8 cellular contexts compared by ENCODE assay signal in the genomic region with DNA sequence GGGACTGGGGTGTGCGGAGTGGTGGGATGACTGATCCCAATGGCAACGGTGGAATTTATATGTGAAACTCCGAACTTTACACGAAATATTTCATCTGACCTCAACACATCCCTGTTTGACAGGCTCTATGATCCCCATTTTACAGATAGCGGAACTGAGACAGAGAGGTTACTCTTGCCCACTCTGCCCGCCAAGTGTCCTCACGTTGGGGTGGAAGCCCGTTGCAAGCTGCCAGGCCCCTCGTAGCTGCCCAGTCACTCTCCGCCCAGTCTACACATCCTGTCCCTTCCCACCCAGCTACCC. TPM values are rescaled to one million over a fixed set of nuclear protein-coding genes. Genes with fewer than 3 reads are reported as not detected.
DNase-seq lines count a peak whose midpoint lies in the region; ATAC-seq and TF ChIP-seq lines count a peak whose summit lies in the region.

No MANE protein-coding gene starts in this region.

- intact Hi-C loops in aorta (cut with DNase I) = no loop called here

- CTCF ChIA-PET in BJ (lab: Yijun Ruan, JAX) = interaction anchor here (1.2 to 1.6 kb wide), 3 partner anchors 47 to 61 kb away, joined by 3 to 6 read pairs (median 4); no protein-coding TSS in a partner anchor
- CTCF ChIA-PET in GM10248 (lab: Yijun Ruan, JAX) = interaction anchor here (0.9 to 1.7 kb wide), 14 partner anchors 23 to 259 kb away, joined by 3 to 12 read pairs (median 4); no protein-coding TSS in a partner anchor

- H3K9me3 Mint-ChIP-seq in IgD-negative memory B cell = no peaks in the 10 kb centered on the region
- H3K9me3 Mint-ChIP-seq in natural killer cell treated with Interleukin-12 subunit alpha and Interleukin-12 subunit beta and Interleukin-15 and Interleukin-18, amount 100 ng/mL, for 72 hours = no peaks in the 10 kb centered on the region

- H3K36me3 ChIP-seq in BJ (ENCODE audit: control insufficient read depth, insufficient read depth, low read length) (no peaks in the 10 kb centered on the region), aorta (ENCODE audit: control insufficient read depth in 1 of 2, insufficient read depth in 2 of 2, low read length in 1 of 2) (no peaks in the 10 kb centered on the region)

- H3K4me1 ChIP-seq in aorta (ENCODE audit: control insufficient read depth in 1 of 2, insufficient read depth in 2 of 2, low read length in 2 of 2) = no peaks in the 10 kb centered on the region

- H3K9me3 ChIP-seq in aorta (ENCODE audit: control insufficient read depth, low read length) = no peaks in the 10 kb centered on the region

- POLR2A ChIA-PET in BJ (lab: Charles Lee) (interaction anchor here (1.0 kb wide), 1 partner anchor 47 kb away, joined by 4 read pairs; no protein-coding TSS in a partner anchor), GM10248 (lab: Yijun Ruan, JAX) (interaction anchor here (0.7 to 1.5 kb wide), 6 partner anchors 28 to 49 kb away, joined by 4 to 6 read pairs (median 4); a partner anchor contains a TSS)

- DNase-seq in BJ (ENCODE audit: low read depth) (no peak), coronary artery (ENCODE audit: low spot score) (no peak), GM10248 (ENCODE audit: extremely low spot score) (no peak), retina (no peak), aorta (no peak), pons (ENCODE audit: low spot score) (no peak)
- DNase-seq in natural killer cell treated with Interleukin-12 subunit alpha and Interleukin-12 subunit beta and Interleukin-15 and Interleukin-18, amount 100 ng/mL, for 72 hours (ENCODE audit: low spot score) = no peak

- no peaks in the 10 kb centered on the region for H3K27me3 ChIP-seq in BJ (ENCODE audit: control insufficient read depth, insufficient read depth, low read length)
- H3K27me3 ChIP-seq in aorta (ENCODE audit: control insufficient read depth in 1 of 2, insufficient read depth in 2 of 2, low read length in 1 of 2) = no peaks in the 10 kb centered on the region

- 70 to 74% methylated on average over 10 of the region's 10 CpGs for WGBS in aorta, 2 donors

- peaks cover 2% of the 10 kb centered on the region for H3K36me3 Mint-ChIP-seq in IgD-negative memory B cell
- no peaks in the 10 kb centered on the region for H3K36me3 Mint-ChIP-seq in natural killer cell treated with Interleukin-12 subunit alpha and Interleukin-12 subunit beta and Interleukin-15 and Interleukin-18, amount 100 ng/mL, for 72 hours

- peak overlapping the region; percentile 56 for H3K4me3 ChIP-seq in BJ (ENCODE audit: low read depth, low read length)
- peak overlapping the region; percentile 77 for H3K4me3 ChIP-seq in coronary artery
- H3K4me3 ChIP-seq in aorta (ENCODE audit: low read length in 2 of 2) = no peak overlapping the region

- peak overlapping the region; percentile 91 to 99 (median 94) for H3K4me3 Mint-ChIP-seq in IgD-negative memory B cell
- H3K4me3 Mint-ChIP-seq in natural killer cell treated with Interleukin-12 subunit alpha and Interleukin-12 subunit beta and Interleukin-15 and Interleukin-18, amount 100 ng/mL, for 72 hours = peak overlapping the region; percentile 84

- no peak for TF ChIP-seq CTCF in BJ (IDR thresholded peaks at IDR 0.05; ENCODE audit: insufficient read depth, low read depth, low read length)
- TF ChIP-seq CTCF in coronary artery (IDR thresholded peaks at IDR 0.05) = no peak
- TF ChIP-seq CTCF in GM10248 (IDR thresholded peaks at IDR 0.05; ENCODE audit: control extremely low read depth, extremely low read depth, low read depth, missing control alignments) = no peak

- H3K27me3 Mint-ChIP-seq in IgD-negative memory B cell = no peaks in the 10 kb centered on the region
- no peaks in the 10 kb centered on the region for H3K27me3 Mint-ChIP-seq in natural killer cell treated with Interleukin-12 subunit alpha and Interleukin-12 subunit beta and Interleukin-15 and Interleukin-18, amount 100 ng/mL, for 72 hours

- H3K4me1 Mint-ChIP-seq in IgD-negative memory B cell = peaks cover 16 to 41% (median 33%) of the 10 kb centered on the region in 3 donors
- H3K4me1 Mint-ChIP-seq in natural killer cell treated with Interleukin-12 subunit alpha and Interleukin-12 subunit beta and Interleukin-15 and Interleukin-18, amount 100 ng/mL, for 72 hours (ENCODE audit: low read depth in 2 of 2) = peaks cover 44 to 50% of the 10 kb centered on the region in 2 donors

- ATAC-seq in natural killer cell treated with Interleukin-12 subunit alpha and Interleukin-12 subunit beta and Interleukin-15 and Interleukin-18, amount 100 ng/mL, for 72 hours = no peak
- no peak for ATAC-seq in aorta (ENCODE audit: low FRiP score)

- H3K27ac ChIP-seq in coronary artery (no peak overlapping the region), aorta (ENCODE audit: low read depth in 1 of 2, low read length in 2 of 2) (no peak overlapping the region)

- H3K27ac Mint-ChIP-seq in IgD-negative memory B cell = peak overlapping the region; percentile 81 to 97 (median 84)
- peak overlapping the region; percentile 38 to 91 for H3K27ac Mint-ChIP-seq in natural killer cell treated with Interleukin-12 subunit alpha and Interleukin-12 subunit beta and Interleukin-15 and Interleukin-18, amount 100 ng/mL, for 72 hours

RNA-seq across cellular contexts. Expression of a gene that starts 0.4 kb away (rescaled TPM):
- polyA plus RNA-seq in BJ (2011; rRNA removed) (2.6 and 6.5 TPM in 2 replicates), IgD-negative memory B cell (4.9 TPM), aorta (1 to 10 TPM in 1 of 2 donors, under 1 TPM in 1; 0.38 to 1.1 TPM)
- 0.98 and 1.8 TPM in 2 replicates for polyA minus RNA-seq in BJ (2011; rRNA and poly(A)+ RNA removed)
- 10 to 100 TPM; 21.3 to 29.1 TPM for total RNA-seq in natural killer cell treated with Interleukin-12 subunit alpha and Interleukin-12 subunit beta and Interleukin-15 and Interleukin-18, amount 100 ng/mL, for 72 hours
- 1 to 10 TPM; 1.8 to 3.1 TPM for total RNA-seq in aorta

RNA-seq across cellular contexts. Expression of a gene that starts 48.9 kb away (rescaled TPM):
- polyA plus RNA-seq in BJ (2011; rRNA removed) (139 and 249 TPM in 2 replicates), IgD-negative memory B cell (708 TPM), aorta (100 to 1,000 TPM; 345 to 392 TPM)
- 44.4 and 59.1 TPM in 2 replicates for polyA minus RNA-seq in BJ (2011; rRNA and poly(A)+ RNA removed)
- 1,000 to 10,000 TPM in 1 of 2 donors, 100 to 1,000 TPM in 1; 824 to 1,096 TPM for total RNA-seq in natural killer cell treated with Interleukin-12 subunit alpha and Interleukin-12 subunit beta and Interleukin-15 and Interleukin-18, amount 100 ng/mL, for 72 hours
- 100 to 1,000 TPM; 332 to 354 TPM for total RNA-seq in aorta

RNA-seq across cellular contexts. Expression of a gene that starts 49.9 kb away (rescaled TPM):
- 37.0 and 93.8 TPM in 2 replicates for polyA plus RNA-seq in BJ (2011; rRNA removed)
- 12.4 and 14.0 TPM in 2 replicates for polyA minus RNA-seq in BJ (2011; rRNA and poly(A)+ RNA removed)
- polyA plus RNA-seq in IgD-negative memory B cell = 68.7 TPM
- 100 to 1,000 TPM; 184 to 218 TPM for total RNA-seq in natural killer cell treated with Interleukin-12 subunit alpha and Interleukin-12 subunit beta and Interleukin-15 and Interleukin-18, amount 100 ng/mL, for 72 hours
- total RNA-seq in aorta = 10 to 100 TPM; 74.8 to 86.6 TPM
- polyA plus RNA-seq in aorta = 100 to 1,000 TPM in 1 of 2 donors, 10 to 100 TPM in 1; 83.0 to 143 TPM

Comparison
In these comparisons a context has a peak if more than half of its experiments do, and no peak if none do; other contexts are left out.
1. H3K4me3 ChIP-seq: peak in BJ (single experiment) and coronary artery (single experiment); none in aorta (0 of 2).